In the genomic region with DNA sequence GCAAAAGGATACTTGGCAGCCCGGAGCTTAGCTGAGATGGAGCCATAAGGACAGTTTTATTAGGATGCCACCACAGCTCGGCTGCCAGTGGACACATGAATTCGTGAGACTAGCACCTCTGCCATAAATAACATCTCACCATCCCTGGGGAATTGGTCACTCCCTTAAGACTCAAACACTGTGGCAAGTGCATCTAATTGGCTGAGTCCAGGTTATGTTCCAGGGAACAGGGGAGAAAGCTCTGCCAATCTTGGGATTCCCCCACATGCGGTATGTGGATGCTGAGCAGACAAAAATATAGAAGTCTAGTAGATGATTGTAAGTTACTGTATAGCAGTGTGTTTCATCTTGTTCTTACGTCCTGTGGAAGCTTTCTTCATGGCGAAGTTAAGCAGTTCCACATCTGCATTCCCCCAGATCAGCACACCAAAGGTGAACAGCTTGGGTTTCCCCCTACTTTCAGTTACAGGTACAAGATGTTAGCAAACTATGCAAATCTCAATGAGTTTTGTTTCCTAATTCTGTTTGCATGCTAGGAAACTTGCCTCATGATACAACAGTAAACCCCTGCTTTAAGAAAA, we compare ENCODE assay signal across 7 cellular contexts.
DNase-seq lines count a peak whose midpoint lies in the region; ATAC-seq and TF ChIP-seq lines count a peak whose summit lies in the region.

No MANE protein-coding gene starts in this region.

- no peak for TF ChIP-seq RAD21 in neural cell (conservative IDR thresholded peaks at IDR 0.05)

- H3K9me3 ChIP-seq in neural cell (ENCODE audit: low read length) = no peaks in the 10 kb centered on the region

- ATAC-seq in GM18868 (IDR thresholded peaks at IDR 0.05; ENCODE audit: unreplicated experiment) (peak; percentile 76), GM21526 (IDR thresholded peaks at IDR 0.05; ENCODE audit: low FRiP score, unreplicated experiment) (peak; percentile 76), HG03432 (IDR thresholded peaks at IDR 0.05; ENCODE audit: unreplicated experiment) (peak; percentile 76)

- no peaks in the 10 kb centered on the region for H3K9me2 ChIP-seq in neural cell (ENCODE audit: insufficient read depth, low read length)

- no peak overlapping the region for H2AFZ ChIP-seq in neural cell (ENCODE audit: low read depth, low read length)

- H3K27me3 ChIP-seq in neural cell (ENCODE audit: insufficient read depth, low read depth, low read length) = no peaks in the 10 kb centered on the region

- H3K9ac ChIP-seq in neural cell (ENCODE audit: low read length) = no peak overlapping the region

- no peak for TF ChIP-seq EP300 in neural cell (conservative IDR thresholded peaks at IDR 0.05; ENCODE audit: poor library complexity, severe bottlenecking)

- TF ChIP-seq CTCF in neural cell (IDR thresholded peaks at IDR 0.05; ENCODE audit: poor library complexity, severe bottlenecking) = no peak

- peaks cover 5% of the 10 kb centered on the region for H3F3A ChIP-seq in neural cell (ENCODE audit: insufficient read depth, low read length, poor library complexity, severe bottlenecking)

- H4K20me1 ChIP-seq in neural cell (ENCODE audit: insufficient read depth) = no peaks in the 10 kb centered on the region

- H3K36me3 ChIP-seq in neural cell (ENCODE audit: insufficient read depth, low read length) = no peaks in the 10 kb centered on the region

- no peak for DNase-seq in COLO829 (ENCODE audit: low spot score)
- DNase-seq in stimulated activated CD4-positive, alpha-beta T cell treated with anti-CD3 and anti-CD28 coated beads, Interleukin-2, amount 100 ng/mL, for 48 hours = no peak
- no peak for DNase-seq in NCI-H345 treated with DMSO at 0.1 percent for 48 hours (lab: John Stamatoyannopoulos, UW; ENCODE audit: unreplicated experiment)

- H3K4me3 ChIP-seq in neural cell (ENCODE audit: low read length) = no peak overlapping the region

- H3K79me2 ChIP-seq in neural cell (replicated peaks; ENCODE audit: insufficient read depth, low read length) = no peaks in the 10 kb centered on the region

- peak overlapping the region; percentile 83 for H3K27ac ChIP-seq in neural cell (ENCODE audit: low read length)

- no peak overlapping the region for H3K4me2 ChIP-seq in neural cell (ENCODE audit: low read length)

TF ChIP-seq in neural cell, 6 proteins besides CTCF, POLR2A, EP300 and RAD21:
- TF ChIP-seq EZH2 (IDR thresholded peaks at IDR 0.05; ENCODE audit: borderline replicate concordance, insufficient read depth, low read length, poor library complexity, severe bottlenecking) = no peak
- no peak for TF ChIP-seq REST (IDR thresholded peaks at IDR 0.05; ENCODE audit: borderline replicate concordance)
- no peak for TF ChIP-seq MXI1 (conservative IDR thresholded peaks at IDR 0.05; ENCODE audit: poor library complexity, severe bottlenecking)
- no peak for TF ChIP-seq POLR2AphosphoS5 (IDR thresholded peaks at IDR 0.05)
- no peak for TF ChIP-seq TAF1 (IDR thresholded peaks at IDR 0.05; ENCODE audit: low read depth)
- no peak for TF ChIP-seq SMC3 (conservative IDR thresholded peaks at IDR 0.05; ENCODE audit: poor library complexity)
TF ChIP-seq in neural cell: peak in this region for 0.
